ENCODE assay signal across 8 cellular contexts in the genomic region with DNA sequence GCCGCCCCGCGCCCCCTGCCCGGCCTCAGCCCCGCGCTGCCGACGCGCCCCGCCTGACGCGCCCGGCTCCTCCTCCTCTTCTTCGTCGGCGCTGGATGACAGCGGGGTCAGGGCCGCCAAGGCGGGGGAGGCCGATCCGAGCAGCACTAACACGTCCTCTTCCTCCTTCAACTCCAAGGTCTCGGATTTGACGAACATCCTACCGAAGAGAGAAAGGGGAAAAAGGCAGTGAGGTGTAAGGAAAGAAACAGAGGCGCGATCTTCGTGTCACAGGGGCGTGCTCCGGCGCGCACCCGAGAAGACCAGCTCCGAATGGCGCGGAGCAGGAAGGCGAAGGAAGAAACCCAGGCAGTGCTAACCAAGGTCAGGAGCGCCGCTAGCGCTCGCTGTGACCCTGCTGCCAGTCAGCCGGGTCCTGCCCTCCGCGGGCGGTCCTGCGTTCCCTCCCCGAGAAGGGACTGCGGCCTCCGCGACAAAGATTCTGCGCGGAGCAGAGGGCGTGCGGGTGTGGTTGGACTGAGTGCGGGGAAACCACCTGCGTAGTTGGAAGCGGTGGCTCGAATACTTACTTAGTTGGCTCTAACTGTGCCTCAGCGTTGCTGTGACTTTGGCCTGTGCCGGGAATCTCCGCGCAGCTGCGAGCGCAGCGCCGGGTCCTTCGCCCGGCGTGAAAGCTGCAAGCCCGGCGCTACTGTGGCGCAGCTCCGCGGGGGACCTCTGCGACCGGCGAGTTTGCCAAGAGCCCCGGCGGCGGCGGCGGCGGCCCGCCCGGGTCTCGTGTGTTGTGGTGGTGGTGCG. TPM values are rescaled to one million over a fixed set of nuclear protein-coding genes. Genes with fewer than 3 reads are reported as not detected.
DNase-seq lines count a peak whose midpoint lies in the region; ATAC-seq and TF ChIP-seq lines count a peak whose summit lies in the region.

No MANE protein-coding gene starts in this region.

- H3K4me1 Mint-ChIP-seq in endodermal cell = peaks cover 24% of the 10 kb centered on the region

- H3K4me3 ChIP-seq in GM08714 (ENCODE audit: low read length) (peak overlapping the region; percentile 58), endodermal cell (ENCODE audit: low read length) (peak overlapping the region; percentile 81), mucosa of rectum (ENCODE audit: low read length in 2 of 2) (peak overlapping the region; percentile 53 to 75), vagina (peak overlapping the region; percentile 47 to 56)

- H3K4me3 Mint-ChIP-seq in endodermal cell = peak overlapping the region; percentile 56

- H3K27ac Mint-ChIP-seq in endodermal cell = peak overlapping the region; percentile 42

- H3K9me3 ChIP-seq in endodermal cell (ENCODE audit: control insufficient read depth, low read length) (no peaks in the 10 kb centered on the region), mucosa of rectum (ENCODE audit: control insufficient read depth in 2 of 2, low read length in 2 of 2) (peaks cover 0 to 4% of the 10 kb centered on the region in 2 donors), vagina (no peaks in the 10 kb centered on the region)

- H3K27me3 ChIP-seq in endodermal cell (ENCODE audit: control insufficient read depth, insufficient read depth, low read length, poor library complexity, severe bottlenecking) (peaks cover 100% of the 10 kb centered on the region), mucosa of rectum (ENCODE audit: control insufficient read depth in 2 of 2, insufficient read depth in 2 of 2, low read length in 2 of 2) (peaks cover 75 to 89% of the 10 kb centered on the region in 2 donors), vagina (peaks cover 20% of the 10 kb centered on the region)

- TF ChIP-seq CTCF in endodermal cell (conservative IDR thresholded peaks at IDR 0.05) (no peak), vagina (IDR thresholded peaks at IDR 0.05) (no peak)

- H3K4me1 ChIP-seq in endodermal cell (ENCODE audit: control insufficient read depth, insufficient read depth, low read length) = peaks cover 3% of the 10 kb centered on the region
- H3K4me1 ChIP-seq in mucosa of rectum (ENCODE audit: control insufficient read depth in 2 of 2, insufficient read depth in 2 of 2, low read length in 2 of 2) = peaks cover 12 to 24% of the 10 kb centered on the region in 2 donors
- H3K4me1 ChIP-seq in vagina = peaks cover 37% of the 10 kb centered on the region

- H3K27ac ChIP-seq in endodermal cell (ENCODE audit: low read depth, low read length) (no peak overlapping the region), mucosa of rectum (ENCODE audit: low read depth in 2 of 2, low read length in 2 of 2) (no peak overlapping the region), vagina (no peak overlapping the region)

- peaks cover 99% of the 10 kb centered on the region for H3K27me3 Mint-ChIP-seq in endodermal cell (ENCODE audit: insufficient read depth)

- DNase-seq in SW480 (ENCODE audit: low spot score) = peak; percentile 32
- peak; percentile 81 for DNase-seq in endodermal cell
- no peak for DNase-seq in vagina (ENCODE audit: extremely low spot score in 2 of 2)
- DNase-seq in DMS79 (lab: John Stamatoyannopoulos, UW) = no peak

- H3K9ac ChIP-seq in endodermal cell (ENCODE audit: extremely low read depth, low read length, poor library complexity, severe bottlenecking) (no peak overlapping the region), mucosa of rectum (ENCODE audit: low read depth in 1 of 2, low read length in 2 of 2) (peak overlapping the region in 1 of 2 donors; percentile 32)

- H3K36me3 Mint-ChIP-seq in endodermal cell (ENCODE audit: low read depth) = no peaks in the 10 kb centered on the region

- WGBS in endodermal cell (ENCODE audit: insufficient coverage in 1 of 2, insufficient read length in 1 of 2), 2 experiments = 0% methylated on average over 38 to 87 of the region's 87 CpGs

- intact Hi-C loops in vagina (cut with DNase I) = no loop called here

- H3K9me3 Mint-ChIP-seq in endodermal cell = no peaks in the 10 kb centered on the region

- TF ChIP-seq POLR2A in vagina (IDR thresholded peaks at IDR 0.05) = no peak

- ATAC-seq in GM19468 (IDR thresholded peaks at IDR 0.05; ENCODE audit: extremely low read depth, unreplicated experiment) = peak; percentile 16
- ATAC-seq in HG03460 (IDR thresholded peaks at IDR 0.05; ENCODE audit: unreplicated experiment) = peak; percentile 29

- H3K36me3 ChIP-seq in endodermal cell (ENCODE audit: control insufficient read depth, insufficient read depth, low read length) (no peaks in the 10 kb centered on the region), mucosa of rectum (ENCODE audit: control insufficient read depth in 2 of 2, insufficient read depth in 2 of 2, low read length in 2 of 2) (no peaks in the 10 kb centered on the region), vagina (no peaks in the 10 kb centered on the region)

RNA-seq across cellular contexts. Expression of a gene that starts 0.5 kb away (rescaled TPM):
- total RNA-seq in endodermal cell (under 1 TPM in 1 of 2 donors, not detected in 1; 0.11 TPM), vagina (not detected)
- polyA plus RNA-seq in endodermal cell (2013, experiment 1 of 2) = 9.4 TPM
- 7.2 TPM for polyA plus RNA-seq in endodermal cell (2013, experiment 2 of 2)

Comparison
In these comparisons a context has a peak if more than half of its experiments do, and no peak if none do; other contexts are left out.
1. DNase-seq: peak in SW480 (single experiment) and endodermal cell (single experiment); none in vagina (0 of 2) and DMS79 (single experiment).
2. Peak in every context shown above with its lines, with median percentiles within 50 percentile points of each other: H3K4me3 ChIP-seq.